ENCODE assay signal across 29 cellular contexts in genomic region chr5:31819926-31820516, GRCh38.
DNase-seq lines count a peak whose midpoint lies in the region; ATAC-seq, FAIRE-seq and TF ChIP-seq lines count a peak whose summit lies in the region.
"Had no signal": no experiment of that assay in that cellular context is flagged by ENCODE, and none has a peak within 500 bp of the region (broad histone marks: within the 10 kb centered on the region; RNA-seq: fewer than 3 reads in every experiment).

No MANE protein-coding gene starts in this region.

- no peak overlapping the region for H2BK15ac ChIP-seq in mesenchymal stem cell (ENCODE audit: low read depth, poor library complexity, severe bottlenecking)

- no peak overlapping the region for H2BK5ac ChIP-seq in mesenchymal stem cell (ENCODE audit: low read depth, low read length, poor library complexity, severe bottlenecking)

- H2AFZ ChIP-seq in mesenchymal stem cell (ENCODE audit: low read depth, low read length), result no peak overlapping the region

- H4K8ac ChIP-seq in mesenchymal stem cell (ENCODE audit: low read length), result no peak overlapping the region

- H3K4me1 ChIP-seq in mesenchymal stem cell (ENCODE audit: control insufficient read depth, insufficient read depth, low read depth, low read length), result no peaks in the 10 kb centered on the region
- H3K4me1 ChIP-seq: body of pancreas, Caco-2 had no signal

- no peak overlapping the region for H3K27ac ChIP-seq in mesenchymal stem cell (ENCODE audit: low read length, poor library complexity, severe bottlenecking)
- H3K27ac ChIP-seq: body of pancreas, KMS-11, skin epidermis had no signal

- no peaks in the 10 kb centered on the region for H3K79me1 ChIP-seq in mesenchymal stem cell (replicated peaks; ENCODE audit: low read length, poor library complexity, severe bottlenecking)

- peak; percentile 52 for FAIRE-seq in HTR-8/SVneo (lab: Jason Lieb, UNC)
- FAIRE-seq in GM19239 (lab: Jason Lieb, UNC), result no peak

- ATAC-seq in WTC11, result peak; percentile 91
- ATAC-seq: body of pancreas; left colon; SK-N-SH treated with all-trans-retinoic acid at 6 μM for 48 hours; stimulated activated naive B cell treated with anti-CD40 and anti-IgM and Interleukin-4, amounts not matched to agents 10 μg/mL and 1 μg/mL and 100 μg/mL, for 72 hours had no signal

- H3K4ac ChIP-seq in mesenchymal stem cell (ENCODE audit: low read depth in 1 of 2, low read length in 2 of 2), result no peak overlapping the region

- no peak overlapping the region for H2BK12ac ChIP-seq in mesenchymal stem cell (ENCODE audit: low read length in 2 of 2)

- no peaks in the 10 kb centered on the region for H3K27me3 ChIP-seq in H7 (ENCODE audit: control insufficient read depth, insufficient read depth, low read length)
- peaks cover 3 to 21% of the 10 kb centered on the region in 2 experiments for H3K27me3 ChIP-seq in mesenchymal stem cell (ENCODE audit: control insufficient read depth in 1 of 2, insufficient read depth in 1 of 2, low read length in 2 of 2)
- H3K27me3 ChIP-seq: body of pancreas had no signal

- H4K91ac ChIP-seq in mesenchymal stem cell (ENCODE audit: low read length), result no peak overlapping the region

- peak; percentile 28 for DNase-seq in H7
- no peak for DNase-seq in HTR-8/SVneo (ENCODE audit: insufficient read length, low spot score)
- no peak for DNase-seq in WTC11 (ENCODE audit: low spot score)
- peak; percentile 2 for DNase-seq in mesenchymal stem cell
- DNase-seq in GM19239 (ENCODE audit: insufficient read length, low spot score), result no peak
- DNase-seq in activated effector memory CD4-positive, alpha-beta T cell treated with Interleukin-2 at 50 U/mL for 16 hours, result no peak
- no peak for DNase-seq in SHP77 treated with DMSO at 0.1 percent for 48 hours (lab: John Stamatoyannopoulos, UW)
- DNase-seq: activated naive CD4-positive, alpha-beta T cell treated with Interleukin-2 at 50 U/mL for 16 hours; activated T-cell treated with anti-CD3 and anti-CD28 coated beads, Interleukin-2, amount 50 U/mL, for 48 hours; body of pancreas; C1 segment of cervical spinal cord; Caco-2; DMS79; foreskin melanocyte; GDM1; left colon; mammary epithelial cell; MM.1S; NCI-H1417 treated with DMSO at 0.1 percent for 48 hours; NCI-H2029 treated with DMSO at 0.1 percent for 48 hours; NCI-H446 treated with DMSO at 0.1 percent for 48 hours; nephron progenitor cell; stimulated activated naive B cell treated with anti-CD40 and anti-IgM and Interleukin-4, amounts not matched to agents 10 μg/mL and 1 μg/mL and 100 μg/mL, for 72 hours; substantia nigra had no signal

- WGBS in mesenchymal stem cell, result 66% methylated on average over 3 of the region's 4 CpGs

- H3K9ac ChIP-seq in mesenchymal stem cell (ENCODE audit: low read length), result no peak overlapping the region
- H3K9ac ChIP-seq: KMS-11 had no signal

- CTCF ChIA-PET in WTC11 (lab: Charles Lee), result interaction anchor here (1.1 to 1.3 kb wide), 2 partner anchors 257 to 273 kb away, joined by 3 to 5 read pairs; no protein-coding TSS in a partner anchor

- H2AK5ac ChIP-seq in mesenchymal stem cell (ENCODE audit: low read length, severe bottlenecking), result no peak overlapping the region

- H3K4me3 ChIP-seq in H7 (ENCODE audit: insufficient read depth, low read depth, low read length) (no peak overlapping the region), mesenchymal stem cell (ENCODE audit: insufficient read depth in 1 of 2, low read depth in 1 of 2, low read length in 2 of 2) (no peak overlapping the region)
- H3K4me3 ChIP-seq: body of pancreas, skin epidermis had no signal

- H3K4me2 ChIP-seq in mesenchymal stem cell (ENCODE audit: low read length, poor library complexity, severe bottlenecking), result no peak overlapping the region
- H3K4me2 ChIP-seq: KMS-11 had no signal

- H3K9me3 Mint-ChIP-seq in WTC11, result peaks cover 10% of the 10 kb centered on the region
- H3K9me3 Mint-ChIP-seq: stimulated activated naive B cell treated with anti-CD40 and anti-IgM and Interleukin-4, amounts not matched to agents 10 μg/mL and 1 μg/mL and 100 μg/mL, for 72 hours; T-helper 1 cell treated with Interleukin-12 subunit alpha and Interleukin-12 subunit beta and Interleukin-4 antibody, amounts not matched to agents 30 μg/mL and 1 μg/mL, for 36 hours; type B pancreatic cell had no signal

- H3K36me3 ChIP-seq in H7 (replicated peaks; ENCODE audit: control insufficient read depth, insufficient read depth, low read length), result no peaks in the 10 kb centered on the region
- H3K36me3 ChIP-seq in mesenchymal stem cell (ENCODE audit: control insufficient read depth in 1 of 2, insufficient read depth in 2 of 2, low read depth in 1 of 2, low read length in 2 of 2), result no peaks in the 10 kb centered on the region

- peaks cover 7% of the 10 kb centered on the region for H3K4me1 Mint-ChIP-seq in WTC11

- H2BK120ac ChIP-seq in mesenchymal stem cell (ENCODE audit: low read depth, low read length), result no peak overlapping the region

- peak overlapping the region in 1 of 2 experiments; percentile 3 for H3K14ac ChIP-seq in mesenchymal stem cell (ENCODE audit: low read length in 2 of 2)

- H3K18ac ChIP-seq in mesenchymal stem cell (ENCODE audit: low read depth in 1 of 2, low read length in 2 of 2), result no peak overlapping the region

- H3K27me3 Mint-ChIP-seq in WTC11 (ENCODE audit: low read depth), result no peaks in the 10 kb centered on the region
- H3K27me3 Mint-ChIP-seq: type B pancreatic cell had no signal

- no peak for TF ChIP-seq CTCF in WTC11 (IDR thresholded peaks at IDR 0.05)

- no peak overlapping the region for H3K27ac Mint-ChIP-seq in WTC11
- H3K27ac Mint-ChIP-seq: nephron progenitor cell; stimulated activated naive B cell treated with anti-CD40 and anti-IgM and Interleukin-4, amounts not matched to agents 10 μg/mL and 1 μg/mL and 100 μg/mL, for 72 hours; T-helper 1 cell treated with Interleukin-12 subunit alpha and Interleukin-12 subunit beta and Interleukin-4 antibody, amounts not matched to agents 30 μg/mL and 1 μg/mL, for 36 hours; type B pancreatic cell had no signal

- POLR2A ChIA-PET in WTC11 (lab: Charles Lee), result no interaction called here

- H3K4me3 Mint-ChIP-seq in WTC11, result no peak overlapping the region
- H3K4me3 Mint-ChIP-seq: nephron progenitor cell; stimulated activated naive B cell treated with anti-CD40 and anti-IgM and Interleukin-4, amounts not matched to agents 10 μg/mL and 1 μg/mL and 100 μg/mL, for 72 hours; T-helper 1 cell treated with Interleukin-12 subunit alpha and Interleukin-12 subunit beta and Interleukin-4 antibody, amounts not matched to agents 30 μg/mL and 1 μg/mL, for 36 hours; type B pancreatic cell had no signal

- H3K9me3 ChIP-seq in mesenchymal stem cell (ENCODE audit: control insufficient read depth, low read length), result no peaks in the 10 kb centered on the region
- H3K9me3 ChIP-seq: body of pancreas, Caco-2 had no signal

- no peak overlapping the region for H3K23ac ChIP-seq in mesenchymal stem cell (ENCODE audit: low read length in 2 of 2)

- peaks cover 3% of the 10 kb centered on the region; the same call in 1 of the 2 replicates for H3K36me3 Mint-ChIP-seq in WTC11
- H3K36me3 Mint-ChIP-seq: stimulated activated naive B cell treated with anti-CD40 and anti-IgM and Interleukin-4, amounts not matched to agents 10 μg/mL and 1 μg/mL and 100 μg/mL, for 72 hours; type B pancreatic cell had no signal

TF ChIP-seq in WTC11, 78 proteins besides CTCF, POLR2A, EP300 and RAD21 (continues in another document):
- TF ChIP-seq EMX1 (CRISPR knock-in tag; IDR thresholded peaks at IDR 0.05) (no peak), ZNF396 (CRISPR knock-in tag; IDR thresholded peaks at IDR 0.05; ENCODE audit: borderline replicate concordance) (no peak), ZNF423 (CRISPR knock-in tag; IDR thresholded peaks at IDR 0.05) (no peak), ZNF232 (CRISPR knock-in tag; IDR thresholded peaks at IDR 0.05) (no peak)
- TF ChIP-seq, protein P1, sequence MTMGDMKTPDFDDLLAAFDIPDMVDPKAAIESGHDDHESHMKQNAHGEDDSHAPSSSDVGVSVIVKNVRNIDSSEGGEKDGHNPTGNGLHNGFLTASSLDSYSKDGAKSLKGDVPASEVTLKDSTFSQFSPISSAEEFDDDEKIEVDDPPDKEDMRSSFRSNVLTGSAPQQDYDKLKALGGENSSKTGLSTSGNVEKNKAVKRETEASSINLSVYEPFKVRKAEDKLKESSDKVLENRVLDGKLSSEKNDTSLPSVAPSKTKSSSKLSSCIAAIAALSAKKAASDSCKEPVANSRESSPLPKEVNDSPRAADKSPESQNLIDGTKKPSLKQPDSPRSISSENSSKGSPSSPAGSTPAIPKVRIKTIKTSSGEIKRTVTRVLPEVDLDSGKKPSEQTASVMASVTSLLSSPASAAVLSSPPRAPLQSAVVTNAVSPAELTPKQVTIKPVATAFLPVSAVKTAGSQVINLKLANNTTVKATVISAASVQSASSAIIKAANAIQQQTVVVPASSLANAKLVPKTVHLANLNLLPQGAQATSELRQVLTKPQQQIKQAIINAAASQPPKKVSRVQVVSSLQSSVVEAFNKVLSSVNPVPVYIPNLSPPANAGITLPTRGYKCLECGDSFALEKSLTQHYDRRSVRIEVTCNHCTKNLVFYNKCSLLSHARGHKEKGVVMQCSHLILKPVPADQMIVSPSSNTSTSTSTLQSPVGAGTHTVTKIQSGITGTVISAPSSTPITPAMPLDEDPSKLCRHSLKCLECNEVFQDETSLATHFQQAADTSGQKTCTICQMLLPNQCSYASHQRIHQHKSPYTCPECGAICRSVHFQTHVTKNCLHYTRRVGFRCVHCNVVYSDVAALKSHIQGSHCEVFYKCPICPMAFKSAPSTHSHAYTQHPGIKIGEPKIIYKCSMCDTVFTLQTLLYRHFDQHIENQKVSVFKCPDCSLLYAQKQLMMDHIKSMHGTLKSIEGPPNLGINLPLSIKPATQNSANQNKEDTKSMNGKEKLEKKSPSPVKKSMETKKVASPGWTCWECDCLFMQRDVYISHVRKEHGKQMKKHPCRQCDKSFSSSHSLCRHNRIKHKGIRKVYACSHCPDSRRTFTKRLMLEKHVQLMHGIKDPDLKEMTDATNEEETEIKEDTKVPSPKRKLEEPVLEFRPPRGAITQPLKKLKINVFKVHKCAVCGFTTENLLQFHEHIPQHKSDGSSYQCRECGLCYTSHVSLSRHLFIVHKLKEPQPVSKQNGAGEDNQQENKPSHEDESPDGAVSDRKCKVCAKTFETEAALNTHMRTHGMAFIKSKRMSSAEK (CRISPR knock-in tag; IDR thresholded peaks at IDR 0.05; ENCODE audit: borderline replicate concordance), result 0 out of 2 replicates have a peak, but pooled peaks have one; percentile 31
- TF ChIP-seq, protein P2, sequence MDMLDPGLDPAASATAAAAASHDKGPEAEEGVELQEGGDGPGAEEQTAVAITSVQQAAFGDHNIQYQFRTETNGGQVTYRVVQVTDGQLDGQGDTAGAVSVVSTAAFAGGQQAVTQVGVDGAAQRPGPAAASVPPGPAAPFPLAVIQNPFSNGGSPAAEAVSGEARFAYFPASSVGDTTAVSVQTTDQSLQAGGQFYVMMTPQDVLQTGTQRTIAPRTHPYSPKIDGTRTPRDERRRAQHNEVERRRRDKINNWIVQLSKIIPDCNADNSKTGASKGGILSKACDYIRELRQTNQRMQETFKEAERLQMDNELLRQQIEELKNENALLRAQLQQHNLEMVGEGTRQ (CRISPR knock-in tag; IDR thresholded peaks at IDR 0.05), result peak; percentile 73

Comparison
In these comparisons a context has a peak if more than half of its experiments do, and no peak if none do; other contexts are left out.
1. DNase-seq: peak in H7 (single experiment) and mesenchymal stem cell (single experiment); none in HTR-8/SVneo (single experiment), WTC11 (single experiment), GM19239 (single experiment), activated effector memory CD4-positive, alpha-beta T cell treated with Interleukin-2 at 50 U/mL for 16 hours (single experiment) and SHP77 treated with DMSO at 0.1 percent for 48 hours (single experiment).